Comparison of ENCODE assay signal across 8 cellular contexts in genomic region chr1:149811514-149811889, GRCh38. TPM values are rescaled to one million over a fixed set of nuclear protein-coding genes. Genes with fewer than 3 reads are reported as not detected.
DNase-seq lines count a peak whose midpoint lies in the region; ATAC-seq and TF ChIP-seq lines count a peak whose summit lies in the region.
"Not testable (repeated sequence)": the region's sequence is repeated elsewhere in the genome, so short reads cannot be mapped to it uniquely, and the experiment has no call there.

No MANE protein-coding gene starts in this region.

- intact Hi-C loops in transverse colon (cut with DNase I; ENCODE audit: low total_unique reads): not testable (repeated sequence)

- POLR2A ChIA-PET in HEK293 (lab: Yijun Ruan, JAX): not testable (repeated sequence)

- H3K4me3 ChIP-seq in HEK293 (ENCODE audit: low read depth, low read length): peak overlapping the region; percentile 26
- H3K4me3 ChIP-seq in LNCaP clone FGC (ENCODE audit: low read depth, low read length): peak overlapping the region; percentile 53
- peak overlapping the region; percentile 70 for H3K4me3 ChIP-seq in SK-N-MC
- peak overlapping the region; percentile 58 to 98 for H3K4me3 ChIP-seq in gastroesophageal sphincter
- H3K4me3 ChIP-seq in transverse colon: peak overlapping the region in 2 of 4 donors; percentile 19 to 35

- not testable (repeated sequence) for TF ChIP-seq POLR2A in gastroesophageal sphincter (IDR thresholded peaks at IDR 0.05); transverse colon (IDR thresholded peaks at IDR 0.05)

- H3K27me3 ChIP-seq in gastroesophageal sphincter, transverse colon: not testable (repeated sequence)

- peak; percentile 22 for ATAC-seq in gastroesophageal sphincter

- DNase-seq in GM03348 (ENCODE audit: low spot score): peak; percentile 0
- not testable (repeated sequence) for DNase-seq in LNCaP clone FGC (ENCODE audit: low read depth); SK-N-MC (ENCODE audit: low read depth, low spot score); transverse colon
- DNase-seq in amniotic epithelial cell (ENCODE audit: low read depth): peak; percentile 5

- H3K9me3 Mint-ChIP-seq in nephron: not testable (repeated sequence)

- TF ChIP-seq EP300 in gastroesophageal sphincter (IDR thresholded peaks at IDR 0.05); transverse colon (IDR thresholded peaks at IDR 0.05; ENCODE audit: low read depth): not testable (repeated sequence)

- CTCF ChIA-PET in HEK293 (lab: Yijun Ruan, JAX): not testable (repeated sequence)

- H3K36me3 Mint-ChIP-seq in nephron (ENCODE audit: low read depth): not testable (repeated sequence)

- H3K27me3 Mint-ChIP-seq in nephron (ENCODE audit: low read depth): not testable (repeated sequence)

- in situ Hi-C loops in transverse colon (cut with MboI; ENCODE audit: low pct_ligation_motif_present in 1 of 4, low pct_unique_long_range_greater_than_20kb in 1 of 4, low sequenced_read_pairs in 3 of 4): not testable (repeated sequence)

- TF ChIP-seq CTCF in HEK293 (tag by site-specific recombination; IDR thresholded peaks at IDR 0.05); LNCaP clone FGC (IDR thresholded peaks at IDR 0.05; ENCODE audit: control insufficient read depth, extremely low read depth, insufficient read depth); gastroesophageal sphincter (IDR thresholded peaks at IDR 0.05); nephron (IDR thresholded peaks at IDR 0.05; ENCODE audit: unreplicated experiment in 3 of 3); transverse colon (IDR thresholded peaks at IDR 0.05): not testable (repeated sequence)

- not testable (repeated sequence) for H3K9me3 ChIP-seq in HEK293 (ENCODE audit: control insufficient read depth, insufficient read depth, low read depth, low read length); SK-N-MC (ENCODE audit: low read depth, low read length); gastroesophageal sphincter; transverse colon

- not testable (repeated sequence) for H3K9ac ChIP-seq in SK-N-MC (ENCODE audit: insufficient read length)

- WGBS in gastroesophageal sphincter (ENCODE audit: low coverage in 1 of 2), 2 donors: 20% methylated on average over 1 of the region's 14 CpGs; no CpG with 5 or more reads in 1 of the 2 donors
- WGBS in transverse colon (ENCODE audit: low coverage in 1 of 2), 2 donors: 0 to 4% methylated on average over 6 to 12 of the region's 14 CpGs

- peak overlapping the region; percentile 95 to 99 (median 98) for H3K4me3 Mint-ChIP-seq in nephron

- H3K27ac Mint-ChIP-seq in nephron: peak overlapping the region in 2 of 3 experiments; percentile 46 to 49

- H3K27ac ChIP-seq in HEK293 (ENCODE audit: extremely low read depth, low read depth, low read length); SK-N-MC: not testable (repeated sequence)
- peak overlapping the region; percentile 50 to 93 (median 91) for H3K27ac ChIP-seq in gastroesophageal sphincter
- H3K27ac ChIP-seq in transverse colon: peak overlapping the region in 3 of 4 donors; percentile 49 to 73 (median 50)

- not testable (repeated sequence) for H3K36me3 ChIP-seq in HEK293 (ENCODE audit: control insufficient read depth in 2 of 2, insufficient read depth in 1 of 2, low read length in 2 of 2); SK-N-MC (ENCODE audit: insufficient read depth, low read length); gastroesophageal sphincter; transverse colon

- H3K4me1 ChIP-seq in HEK293 (ENCODE audit: control insufficient read depth, insufficient read depth, low read length); transverse colon: not testable (repeated sequence)
- peaks cover 0 to 11% (median 0%) of the 10 kb centered on the region in 3 donors for H3K4me1 ChIP-seq in gastroesophageal sphincter

- H3K4me1 Mint-ChIP-seq in nephron: peaks cover 11% of the 10 kb centered on the region

RNA-seq across cellular contexts. Expression of gene FCGR1A, which starts 29.0 kb away (rescaled TPM):
- 10 to 100 TPM in 1 of 4 donors, 1 to 10 TPM in 1, under 1 TPM in 1, not detected in 1; 0.39 to 21.4 (median 8.6) TPM for total RNA-seq in gastroesophageal sphincter
- 1 to 10 TPM in 1 of 4 donors, not detected in 3; 2.9 TPM for total RNA-seq in transverse colon
